Comparison of ENCODE assay signal across 15 cellular contexts in the genomic region with DNA sequence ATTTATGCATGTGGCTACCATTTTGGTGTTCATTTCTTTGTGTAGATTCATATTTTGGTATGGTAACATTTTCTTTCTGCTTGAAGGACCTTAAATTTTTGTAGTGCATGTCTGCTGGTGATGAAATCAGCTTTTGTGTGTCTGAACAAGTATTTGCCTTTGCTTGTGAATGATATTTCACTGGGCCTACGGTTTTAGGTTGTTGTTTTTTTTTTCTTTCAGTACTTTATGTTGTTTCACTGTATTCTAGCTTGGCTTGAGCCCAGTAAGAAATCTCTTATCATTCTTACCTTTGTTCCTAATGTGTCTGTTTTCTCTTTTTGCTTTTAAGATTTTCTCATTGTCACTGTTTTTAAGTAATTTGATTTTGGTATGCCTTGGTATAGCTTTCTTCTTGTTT. TPM values are rescaled to one million over a fixed set of nuclear protein-coding genes. Genes with fewer than 3 reads are reported as not detected.
A peak's percentile ranks its signal among the peaks of the same experiment; 100 is the strongest.
DNase-seq lines count a peak whose midpoint lies in the region; ATAC-seq and TF ChIP-seq lines count a peak whose summit lies in the region.
"Had no signal": no experiment of that assay in that cellular context is flagged by ENCODE, and none has a peak within 500 bp of the region (broad histone marks: within the 10 kb centered on the region; RNA-seq: fewer than 3 reads in every experiment).

No MANE protein-coding gene starts in this region.

- peak overlapping the region; percentile 30 for H3K27ac Mint-ChIP-seq in activated naive CD8-positive, alpha-beta T cell
- H3K27ac Mint-ChIP-seq in activated naive CD8-positive, alpha-beta T cell treated with anti-CD3 and anti-CD28 coated beads, Interleukin-2, amount 50 U/mL, for 24 hours: no peak overlapping the region
- H3K27ac Mint-ChIP-seq in activated T-helper 17 cell treated with anti-CD3 and anti-CD28 coated beads, Interleukin-2, amount 50 U/mL, for 72 hours: peak overlapping the region; percentile 59
- H3K27ac Mint-ChIP-seq in neural progenitor cell: no peak overlapping the region

- no peak overlapping the region for H3K4me2 ChIP-seq in neural progenitor cell

- peaks cover 17% of the 10 kb centered on the region for H4K20me1 ChIP-seq in neural progenitor cell (ENCODE audit: low read depth)

- TF ChIP-seq CTCF in A673 (conservative IDR thresholded peaks at IDR 0.05; ENCODE audit: low read depth, low read length) (no peak), neural progenitor cell (IDR thresholded peaks at IDR 0.05) (no peak)

- H3K9me3 ChIP-seq in subcutaneous abdominal adipose tissue (ENCODE audit: control insufficient read depth in 5 of 5, low read length in 5 of 5) (no peaks in the 10 kb centered on the region), A673 (ENCODE audit: low read depth, low read length, poor library complexity, severe bottlenecking) (no peaks in the 10 kb centered on the region), neural progenitor cell (ENCODE audit: low read depth) (no peaks in the 10 kb centered on the region)
- H3K9me3 ChIP-seq: thoracic aorta had no signal

- ATAC-seq in activated naive CD8-positive, alpha-beta T cell treated with anti-CD3 and anti-CD28 coated beads, Interleukin-2, amount 50 U/mL, for 24 hours: no peak
- no peak for ATAC-seq in activated T-helper 17 cell treated with anti-CD3 and anti-CD28 coated beads, Interleukin-2, amount 50 U/mL, for 72 hours (replicated peaks)
- no peak for ATAC-seq in GM21528 (IDR thresholded peaks at IDR 0.05; ENCODE audit: low FRiP score, unreplicated experiment)
- ATAC-seq: HCT116 had no signal

- POLR2A ChIA-PET in A673 (lab: Charles Lee; ENCODE audit: low non-redundant PET): no interaction called here

- H3K4me3 Mint-ChIP-seq in activated naive CD8-positive, alpha-beta T cell: no peak overlapping the region
- H3K4me3 Mint-ChIP-seq in activated naive CD8-positive, alpha-beta T cell treated with anti-CD3 and anti-CD28 coated beads, Interleukin-2, amount 50 U/mL, for 24 hours: no peak overlapping the region
- no peak overlapping the region for H3K4me3 Mint-ChIP-seq in activated T-helper 17 cell treated with anti-CD3 and anti-CD28 coated beads, Interleukin-2, amount 50 U/mL, for 72 hours
- no peak overlapping the region for H3K4me3 Mint-ChIP-seq in neural progenitor cell

- H3K27me3 Mint-ChIP-seq in activated naive CD8-positive, alpha-beta T cell: no peaks in the 10 kb centered on the region
- no peaks in the 10 kb centered on the region for H3K27me3 Mint-ChIP-seq in activated naive CD8-positive, alpha-beta T cell treated with anti-CD3 and anti-CD28 coated beads, Interleukin-2, amount 50 U/mL, for 24 hours
- no peaks in the 10 kb centered on the region for H3K27me3 Mint-ChIP-seq in activated T-helper 17 cell treated with anti-CD3 and anti-CD28 coated beads, Interleukin-2, amount 50 U/mL, for 72 hours
- no peaks in the 10 kb centered on the region for H3K27me3 Mint-ChIP-seq in neural progenitor cell (ENCODE audit: insufficient read depth, low read depth)

- H3K79me2 ChIP-seq in neural progenitor cell (ENCODE audit: low read depth): peaks cover 78% of the 10 kb centered on the region

- H3K36me3 Mint-ChIP-seq in activated naive CD8-positive, alpha-beta T cell: peaks cover 5% of the 10 kb centered on the region
- H3K36me3 Mint-ChIP-seq in activated naive CD8-positive, alpha-beta T cell treated with anti-CD3 and anti-CD28 coated beads, Interleukin-2, amount 50 U/mL, for 24 hours (ENCODE audit: low read depth): peaks cover 2% of the 10 kb centered on the region
- H3K36me3 Mint-ChIP-seq in activated T-helper 17 cell treated with anti-CD3 and anti-CD28 coated beads, Interleukin-2, amount 50 U/mL, for 72 hours (ENCODE audit: low read depth): peaks cover 1% of the 10 kb centered on the region
- H3K36me3 Mint-ChIP-seq in neural progenitor cell: peaks cover 5% of the 10 kb centered on the region

- peak overlapping the region; percentile 32 for H3K27ac ChIP-seq in subcutaneous abdominal adipose tissue (ENCODE audit: low read depth, low read length)
- no peak overlapping the region for H3K27ac ChIP-seq in A673 (ENCODE audit: low read depth, low read length, poor library complexity, severe bottlenecking)
- no peak overlapping the region for H3K27ac ChIP-seq in neural progenitor cell

- no peak for DNase-seq in activated naive CD8-positive, alpha-beta T cell treated with anti-CD3 and anti-CD28 coated beads, Interleukin-2, amount 50 U/mL, for 24 hours
- DNase-seq in fibroblast of gingiva (ENCODE audit: low read depth): peak; percentile 27
- DNase-seq in A673 (ENCODE audit: low spot score): no peak
- no peak for DNase-seq in neural progenitor cell (ENCODE audit: low spot score)
- DNase-seq: central memory CD4-positive, alpha-beta T cell; DMS153; NCI-H2029; NCI-H526 had no signal

- no TSS peak for BruUV-seq in A673 (replicated peaks; lab: Mats Ljungman, UMichigan)

- peaks cover 17% of the 10 kb centered on the region for H3F3A ChIP-seq in neural progenitor cell (ENCODE audit: low read depth)

- H3K27me3 ChIP-seq in subcutaneous abdominal adipose tissue (ENCODE audit: control insufficient read depth in 5 of 5, insufficient read depth in 4 of 5, low read length in 5 of 5): no peaks in the 10 kb centered on the region
- H3K27me3 ChIP-seq in A673 (replicated peaks; ENCODE audit: insufficient read depth, low read depth, low read length, poor library complexity): no peaks in the 10 kb centered on the region
- H3K27me3 ChIP-seq in neural progenitor cell: no peaks in the 10 kb centered on the region

- H3K9ac ChIP-seq in subcutaneous abdominal adipose tissue (ENCODE audit: low read length in 5 of 5) (no peak overlapping the region), neural progenitor cell (no peak overlapping the region)

- intact Hi-C loops in A673 (cut with micrococcal nuclease; ENCODE audit: unreplicated experiment): no loop called here

- H2AFZ ChIP-seq in neural progenitor cell (replicated peaks): no peak overlapping the region

- CTCF ChIA-PET in A673 (lab: Charles Lee): interaction anchor here (0.6 kb wide), 1 partner anchor 96 kb away, joined by 7 read pairs; no protein-coding TSS in a partner anchor

- peaks cover 48% of the 10 kb centered on the region for H3K4me1 Mint-ChIP-seq in activated naive CD8-positive, alpha-beta T cell (ENCODE audit: low read depth)
- peaks cover 42% of the 10 kb centered on the region for H3K4me1 Mint-ChIP-seq in activated naive CD8-positive, alpha-beta T cell treated with anti-CD3 and anti-CD28 coated beads, Interleukin-2, amount 50 U/mL, for 24 hours
- peaks cover 23% of the 10 kb centered on the region for H3K4me1 Mint-ChIP-seq in activated T-helper 17 cell treated with anti-CD3 and anti-CD28 coated beads, Interleukin-2, amount 50 U/mL, for 72 hours
- H3K4me1 Mint-ChIP-seq in neural progenitor cell: no peaks in the 10 kb centered on the region

- H3K9me3 Mint-ChIP-seq in activated naive CD8-positive, alpha-beta T cell (ENCODE audit: low read depth): no peaks in the 10 kb centered on the region
- no peaks in the 10 kb centered on the region for H3K9me3 Mint-ChIP-seq in activated naive CD8-positive, alpha-beta T cell treated with anti-CD3 and anti-CD28 coated beads, Interleukin-2, amount 50 U/mL, for 24 hours
- H3K9me3 Mint-ChIP-seq in activated T-helper 17 cell treated with anti-CD3 and anti-CD28 coated beads, Interleukin-2, amount 50 U/mL, for 72 hours: no peaks in the 10 kb centered on the region
- peaks cover 3% of the 10 kb centered on the region for H3K9me3 Mint-ChIP-seq in neural progenitor cell

- no peak overlapping the region for H3K4me3 ChIP-seq in subcutaneous abdominal adipose tissue (ENCODE audit: low read depth in 1 of 5, low read length in 5 of 5)
- H3K4me3 ChIP-seq in A673 (ENCODE audit: low read depth, low read length, poor library complexity, severe bottlenecking): no peak overlapping the region
- H3K4me3 ChIP-seq in neural progenitor cell: no peak overlapping the region
- H3K4me3 ChIP-seq: lung, thoracic aorta had no signal

- H3K4me1 ChIP-seq in subcutaneous abdominal adipose tissue (ENCODE audit: control insufficient read depth in 5 of 5, insufficient read depth in 5 of 5, low read length in 5 of 5) (peaks cover 0 to 29% (median 23%) of the 10 kb centered on the region in 5 donors), A673 (ENCODE audit: insufficient read depth, low read length, poor library complexity, severe bottlenecking) (peaks cover 12% of the 10 kb centered on the region), neural progenitor cell (no peaks in the 10 kb centered on the region)

- H3K36me3 ChIP-seq in subcutaneous abdominal adipose tissue (ENCODE audit: control insufficient read depth in 5 of 5, insufficient read depth in 5 of 5, low read length in 5 of 5): no peaks in the 10 kb centered on the region
- H3K36me3 ChIP-seq in A673 (ENCODE audit: insufficient read depth, low read length, poor library complexity, severe bottlenecking): no peaks in the 10 kb centered on the region
- H3K36me3 ChIP-seq in neural progenitor cell: no peaks in the 10 kb centered on the region

RNA-seq across cellular contexts. Expression of gene SAMD8, which starts 31.9 kb away (rescaled TPM):
- 10 to 100 TPM; 19.8 to 42.0 TPM for total RNA-seq in activated T-helper 17 cell treated with anti-CD3 and anti-CD28 coated beads, Interleukin-2, amount 50 U/mL, for 72 hours
- total RNA-seq in A673 (2021) (17.1 and 18.1 TPM in 2 replicates), neural progenitor cell (ENCODE audit: low replicate concordance) (25.7 and 39.5 TPM in 2 replicates)

Comparison
In these comparisons a context has a peak if more than half of its experiments do, and no peak if none do; other contexts are left out.
1. H3K27ac Mint-ChIP-seq: peak in activated naive CD8-positive, alpha-beta T cell (single experiment) and activated T-helper 17 cell treated with anti-CD3 and anti-CD28 coated beads, Interleukin-2, amount 50 U/mL, for 72 hours (single experiment); none in activated naive CD8-positive, alpha-beta T cell treated with anti-CD3 and anti-CD28 coated beads, Interleukin-2, amount 50 U/mL, for 24 hours (single experiment) and neural progenitor cell (single experiment).